Comparison of ENCODE assay signal across 4 cellular contexts in genomic region chr7:100669106-100669505, GRCh38. TPM values are rescaled to one million over a fixed set of nuclear protein-coding genes. Genes with fewer than 3 reads are reported as not detected.
"Had no signal": no experiment of that assay in that cellular context is flagged by ENCODE, and none has a peak within 500 bp of the region (broad histone marks: within the 10 kb centered on the region; RNA-seq: fewer than 3 reads in every experiment).

No MANE protein-coding gene starts in this region.

RNA-seq across cellular contexts. Expression of gene ACTL6B, which starts 12.9 kb away (rescaled TPM):
- total RNA-seq: LHCN-M2, M059J, MCF 10A, NCI-H460 had no signal

RNA-seq across cellular contexts. Expression of gene TFR2, which starts 27.8 kb away (rescaled TPM):
- total RNA-seq: MCF 10A had no signal
